8 cellular contexts compared by ENCODE assay signal in the genomic region with DNA sequence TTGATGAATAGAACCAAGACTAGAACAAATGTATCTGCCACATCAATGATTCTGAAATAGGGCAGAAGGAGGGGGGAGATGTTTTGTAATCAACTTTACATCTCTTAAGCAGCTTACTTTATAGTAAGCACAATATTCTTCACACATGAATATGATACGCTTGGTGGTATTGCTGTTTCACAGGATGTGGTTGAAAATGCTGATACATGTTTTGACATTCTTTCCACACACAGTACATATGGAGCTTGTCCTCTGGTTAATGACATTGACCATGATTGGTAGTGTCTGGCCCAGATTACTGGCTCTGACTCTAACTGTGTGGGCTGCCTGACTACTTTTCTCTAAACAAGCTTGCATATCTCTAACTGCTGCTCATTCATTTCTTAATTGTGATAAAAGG.
DNase-seq lines count a peak whose midpoint lies in the region; ATAC-seq and TF ChIP-seq lines count a peak whose summit lies in the region.

No MANE protein-coding gene starts in this region.

- H3K4me2 ChIP-seq in hepatocyte = no peak overlapping the region

- no peaks in the 10 kb centered on the region for H3K36me3 ChIP-seq in hepatocyte (replicated peaks; ENCODE audit: insufficient read depth, low read depth)
- no peaks in the 10 kb centered on the region for H3K36me3 ChIP-seq in thyroid gland

- H3K27ac Mint-ChIP-seq in activated CD4-positive, alpha-beta memory T cell treated with anti-CD3 and anti-CD28 coated beads for 36 hours = peak overlapping the region; percentile 87

- peak; percentile 65 for DNase-seq in activated CD4-positive, alpha-beta memory T cell treated with anti-CD3 and anti-CD28 coated beads for 36 hours
- DNase-seq in hepatocyte (ENCODE audit: low spot score) = no peak
- no peak for DNase-seq in GOT3 (lab: John Stamatoyannopoulos, UW)
- no peak for DNase-seq in KG1 (lab: John Stamatoyannopoulos, UW)
- no peak for DNase-seq in amniotic stem cell (lab: John Stamatoyannopoulos, UW)
- DNase-seq in thyroid gland = no peak

- no peak overlapping the region for H3K4me3 ChIP-seq in hepatocyte
- H3K4me3 ChIP-seq in thyroid gland (replicated peaks in 1 of 3) = no peak overlapping the region

- no peaks in the 10 kb centered on the region for H3K27me3 Mint-ChIP-seq in activated CD4-positive, alpha-beta memory T cell treated with anti-CD3 and anti-CD28 coated beads for 36 hours

- H3K4me1 ChIP-seq in hepatocyte (ENCODE audit: insufficient read depth) (peaks cover 43% of the 10 kb centered on the region), thyroid gland (peaks cover 4 to 5% of the 10 kb centered on the region in 2 donors)

- no peak for TF ChIP-seq POLR2A in thyroid gland (IDR thresholded peaks at IDR 0.05)

- POLR2A ChIA-PET in activated CD4-positive, alpha-beta memory T cell treated with anti-CD3 and anti-CD28 coated beads for 36 hours (lab: Charles Lee) = interaction anchor here (0.7 to 1.4 kb wide), 9 partner anchors 14 to 81 kb away, joined by 3 to 12 read pairs (median 5); no protein-coding TSS in a partner anchor

- H3K4me3 Mint-ChIP-seq in activated CD4-positive, alpha-beta memory T cell treated with anti-CD3 and anti-CD28 coated beads for 36 hours = peak overlapping the region; percentile 33

- H3K27me3 ChIP-seq in hepatocyte (no peaks in the 10 kb centered on the region), thyroid gland (no peaks in the 10 kb centered on the region)

- ATAC-seq in GM18907 (IDR thresholded peaks at IDR 0.05; ENCODE audit: unreplicated experiment) (peak; percentile 70), HG02852 (IDR thresholded peaks at IDR 0.05; ENCODE audit: unreplicated experiment) (peak; percentile 82)

- intact Hi-C loops in activated CD4-positive, alpha-beta memory T cell treated with anti-CD3 and anti-CD28 coated beads for 36 hours (cut with micrococcal nuclease) = loop anchor here (1.0 to 2.0 kb wide), 3 partner anchors 20 to 213 kb away; no protein-coding TSS in a partner anchor
- intact Hi-C loops in thyroid gland (cut with DNase I) = no loop called here

- H3K9me2 ChIP-seq in hepatocyte (replicated peaks; ENCODE audit: insufficient read depth) = no peaks in the 10 kb centered on the region

- H4K20me1 ChIP-seq in hepatocyte (ENCODE audit: insufficient read depth, poor library complexity, severe bottlenecking) = peaks cover 6% of the 10 kb centered on the region

- WGBS in hepatocyte (ENCODE audit: low lambda C conversion rate, missing lambda C conversion rate) = 77% methylated on average over 1 of the region's 1 CpG
- 56 to 84% methylated on average over 1 of the region's 1 CpG for WGBS in thyroid gland, 2 donors

- H2AFZ ChIP-seq in hepatocyte = no peak overlapping the region

- TF ChIP-seq CTCF in hepatocyte (IDR thresholded peaks at IDR 0.05; ENCODE audit: poor library complexity) (no peak), thyroid gland (IDR thresholded peaks at IDR 0.05) (no peak)

- no peaks in the 10 kb centered on the region for H3K9me3 Mint-ChIP-seq in activated CD4-positive, alpha-beta memory T cell treated with anti-CD3 and anti-CD28 coated beads for 36 hours

- H3K27ac ChIP-seq in hepatocyte (peak overlapping the region; percentile 79), thyroid gland (peak overlapping the region in 1 of 3 donors; percentile 59)

- H3K36me3 Mint-ChIP-seq in activated CD4-positive, alpha-beta memory T cell treated with anti-CD3 and anti-CD28 coated beads for 36 hours = peaks cover 26% of the 10 kb centered on the region

- H3K4me1 Mint-ChIP-seq in activated CD4-positive, alpha-beta memory T cell treated with anti-CD3 and anti-CD28 coated beads for 36 hours (ENCODE audit: low read depth) = peaks cover 18% of the 10 kb centered on the region

- CTCF ChIA-PET in activated CD4-positive, alpha-beta memory T cell treated with anti-CD3 and anti-CD28 coated beads for 36 hours (lab: Charles Lee) = interaction anchor here (1.0 to 1.1 kb wide), 4 partner anchors 18 to 1038 kb away, joined by 3 to 4 read pairs (median 3); no protein-coding TSS in a partner anchor

- H3K79me2 ChIP-seq in hepatocyte = peaks cover 68% of the 10 kb centered on the region

- H3K9me3 ChIP-seq in hepatocyte (ENCODE audit: low read depth) (no peaks in the 10 kb centered on the region), thyroid gland (no peaks in the 10 kb centered on the region)
